Comparison of ENCODE assay signal across 8 cellular contexts in genomic region chr1:116910379-116911165, GRCh38. TPM values are rescaled to one million over a fixed set of nuclear protein-coding genes. Genes with fewer than 3 reads are reported as not detected.
DNase-seq lines count a peak whose midpoint lies in the region; ATAC-seq and TF ChIP-seq lines count a peak whose summit lies in the region.

No MANE protein-coding gene starts in this region.

- H2AFZ ChIP-seq in parathyroid adenoma: peak overlapping the region; percentile 77

- H3K79me2 ChIP-seq in parathyroid adenoma: no peaks in the 10 kb centered on the region

- no peaks in the 10 kb centered on the region for H3K36me3 Mint-ChIP-seq in activated T-cell treated with anti-CD3 and anti-CD28 coated beads, Interleukin-2, amount 50 U/mL, for 24 hours (ENCODE audit: low read depth)

- peaks cover 3% of the 10 kb centered on the region for H3K4me1 Mint-ChIP-seq in activated T-cell treated with anti-CD3 and anti-CD28 coated beads, Interleukin-2, amount 50 U/mL, for 24 hours (ENCODE audit: low read depth)

- DNase-seq in Caki2 (ENCODE audit: low read depth) (peak; percentile 26), NB4 (ENCODE audit: low read depth) (peak; percentile 46), foreskin fibroblast (peak in 1 of 2 donors; percentile 46), SK-N-DZ (ENCODE audit: low spot score) (no peak), NCI-H1694 (lab: John Stamatoyannopoulos, UW) (no peak)
- DNase-seq in activated T-cell treated with anti-CD3 and anti-CD28 coated beads, Interleukin-2, amount 50 U/mL, for 24 hours: peak; percentile 70

- TF ChIP-seq POLR2A in NB4 (IDR thresholded peaks at IDR 0.05; ENCODE audit: extremely low read depth, insufficient read length): no peak

- no peaks in the 10 kb centered on the region for H3K9me3 Mint-ChIP-seq in activated T-cell treated with anti-CD3 and anti-CD28 coated beads, Interleukin-2, amount 50 U/mL, for 24 hours

- TF ChIP-seq CTCF in NB4 (IDR thresholded peaks at IDR 0.05; ENCODE audit: low read depth, low read length): no peak
- no peak for TF ChIP-seq CTCF in foreskin fibroblast (IDR thresholded peaks at IDR 0.05; ENCODE audit: low read depth, low read length)
- TF ChIP-seq CTCF in parathyroid adenoma (IDR thresholded peaks at IDR 0.05): no peak

- H3K9ac ChIP-seq in parathyroid adenoma: no peak overlapping the region

- peak overlapping the region; percentile 68 for H3K4me2 ChIP-seq in parathyroid adenoma (ENCODE audit: low read length)

- no peaks in the 10 kb centered on the region for H3K9me3 ChIP-seq in parathyroid adenoma (ENCODE audit: control insufficient read depth, low read length)

- H3K27ac Mint-ChIP-seq in activated T-cell treated with anti-CD3 and anti-CD28 coated beads, Interleukin-2, amount 50 U/mL, for 24 hours: no peak overlapping the region

- peaks cover 3% of the 10 kb centered on the region for H3K4me1 ChIP-seq in parathyroid adenoma

- ATAC-seq in GM21528 (IDR thresholded peaks at IDR 0.05; ENCODE audit: low FRiP score, unreplicated experiment): no peak

- peak overlapping the region; percentile 62 for H3K4me3 ChIP-seq in NB4 (ENCODE audit: low read depth, low read length)
- peak overlapping the region; percentile 59 to 65 for H3K4me3 ChIP-seq in foreskin fibroblast (ENCODE audit: low read depth in 1 of 2, low read length in 2 of 2)
- peak overlapping the region; percentile 66 for H3K4me3 ChIP-seq in parathyroid adenoma (ENCODE audit: low read depth, low read length)

- H3K27me3 ChIP-seq in parathyroid adenoma (ENCODE audit: control insufficient read depth, insufficient read depth, low read length): no peaks in the 10 kb centered on the region

- no peak overlapping the region for H3K4me3 Mint-ChIP-seq in activated T-cell treated with anti-CD3 and anti-CD28 coated beads, Interleukin-2, amount 50 U/mL, for 24 hours

- no peaks in the 10 kb centered on the region for H3K36me3 ChIP-seq in parathyroid adenoma (ENCODE audit: control insufficient read depth, insufficient read depth, low read length)

- H3K27me3 Mint-ChIP-seq in activated T-cell treated with anti-CD3 and anti-CD28 coated beads, Interleukin-2, amount 50 U/mL, for 24 hours: peaks cover 2% of the 10 kb centered on the region

- in situ Hi-C loops in Caki2 (cut with HindIII; ENCODE audit: low pct_unique_long_range_greater_than_20kb, low sequenced_read_pairs): no loop called here

- H3K27ac ChIP-seq in parathyroid adenoma: no peak overlapping the region

RNA-seq across cellular contexts. Expression of gene PTGFRN, which starts 0.9 kb away (rescaled TPM):
- total RNA-seq in Caki2 (2014; rRNA removed; shearing (Covaris generic); ENCODE audit: low replicate concordance): 20.7 and 26.4 TPM in 2 replicates
- 21.3 and 21.8 TPM in 2 replicates for polyA plus RNA-seq in SK-N-DZ (2014; cell fraction: cytosol; rRNA removed)
- 8.0 and 17.1 TPM in 2 replicates for polyA plus RNA-seq in SK-N-DZ (2014; cell fraction: nucleus; rRNA removed)

Comparison
In these comparisons a context has a peak if more than half of its experiments do, and no peak if none do; other contexts are left out.
1. DNase-seq: peak in Caki2 (single experiment), NB4 (single experiment) and activated T-cell treated with anti-CD3 and anti-CD28 coated beads, Interleukin-2, amount 50 U/mL, for 24 hours (single experiment); none in SK-N-DZ (single experiment) and NCI-H1694 (single experiment).
2. Peak in every context shown above with its lines, with median percentiles within 50 percentile points of each other: H3K4me3 ChIP-seq.